ENCODE assay signal across 21 cellular contexts in genomic region chr6:112038756-112039430, GRCh38. TPM values are rescaled to one million over a fixed set of nuclear protein-coding genes. Genes with fewer than 3 reads are reported as not detected.
A peak's percentile ranks its signal among the peaks of the same experiment; 100 is the strongest.
DNase-seq lines count a peak whose midpoint lies in the region; ATAC-seq and TF ChIP-seq lines count a peak whose summit lies in the region.
"Had no signal": no experiment of that assay in that cellular context is flagged by ENCODE, and none has a peak within 500 bp of the region (broad histone marks: within the 10 kb centered on the region; RNA-seq: fewer than 3 reads in every experiment).

No MANE protein-coding gene starts in this region.

- CTCF ChIA-PET in CD4-positive, alpha-beta T cell (lab: Charles Lee), result interaction anchor here (1.4 to 4.8 kb wide), 2 partner anchors 17 to 29 kb away, joined by 4 to 30 read pairs; no protein-coding TSS in a partner anchor

- no peak for TF ChIP-seq CTCF in CD4-positive, alpha-beta T cell (IDR thresholded peaks at IDR 0.05)
- TF ChIP-seq CTCF in gastrocnemius medialis (IDR thresholded peaks at IDR 0.05 in 4 of 5, conservative IDR thresholded peaks at IDR 0.05 in 1 of 5) (no peak), hepatocyte (IDR thresholded peaks at IDR 0.05; ENCODE audit: poor library complexity) (no peak)

- H3K36me3 Mint-ChIP-seq in CD4-positive, alpha-beta T cell (ENCODE audit: low read depth), result peaks cover 7% of the 10 kb centered on the region
- H3K36me3 Mint-ChIP-seq: immature natural killer cell had no signal

- peak overlapping the region; percentile 42 for H3K27ac Mint-ChIP-seq in CD4-positive, alpha-beta T cell
- H3K27ac Mint-ChIP-seq: effector memory CD8-positive, alpha-beta T cell had no signal

- no peaks in the 10 kb centered on the region for H3K9me3 Mint-ChIP-seq in CD4-positive, alpha-beta T cell
- H3K9me3 Mint-ChIP-seq: activated naive CD4-positive, alpha-beta T cell treated with anti-CD3 and anti-CD28 coated beads for 36 hours; effector memory CD8-positive, alpha-beta T cell; immature natural killer cell had no signal

- H3K36me3 ChIP-seq in gastrocnemius medialis, result no peaks in the 10 kb centered on the region
- no peaks in the 10 kb centered on the region for H3K36me3 ChIP-seq in hepatocyte (replicated peaks; ENCODE audit: insufficient read depth, low read depth)
- H3K36me3 ChIP-seq: pancreas had no signal

- WGBS in hepatocyte (ENCODE audit: low lambda C conversion rate, missing lambda C conversion rate), result 86% methylated on average over 15 of the region's 15 CpGs

- no peak for DNase-seq in CD4-positive, alpha-beta T cell
- DNase-seq in M059J (ENCODE audit: low read depth) (peak; percentile 58), fibroblast of gingiva (ENCODE audit: low read depth) (peak; percentile 23), gastrocnemius medialis (no peak), hepatocyte (ENCODE audit: low spot score) (no peak), DMS53 treated with DMSO at 0.1 percent for 48 hours (lab: John Stamatoyannopoulos, UW; ENCODE audit: unreplicated experiment) (no peak)
- DNase-seq: activated naive CD4-positive, alpha-beta T cell treated with anti-CD3 and anti-CD28 coated beads for 36 hours; AML-193; Calu3; effector memory CD8-positive, alpha-beta T cell; immature natural killer cell; MM.1S; pancreas had no signal

- H4K20me1 ChIP-seq in hepatocyte (ENCODE audit: insufficient read depth, poor library complexity, severe bottlenecking), result no peaks in the 10 kb centered on the region

- H3K4me1 ChIP-seq in gastrocnemius medialis, result peaks cover 10 to 18% of the 10 kb centered on the region in 2 donors
- no peaks in the 10 kb centered on the region for H3K4me1 ChIP-seq in hepatocyte (ENCODE audit: insufficient read depth)

- H3K27me3 ChIP-seq in CD4-positive, alpha-beta T cell (ENCODE audit: control insufficient read depth, insufficient read depth, low read length), result no peaks in the 10 kb centered on the region
- H3K27me3 ChIP-seq in gastrocnemius medialis (no peaks in the 10 kb centered on the region), hepatocyte (no peaks in the 10 kb centered on the region)
- H3K27me3 ChIP-seq: pancreas had no signal

- H3K4me1 Mint-ChIP-seq in CD4-positive, alpha-beta T cell (ENCODE audit: low read depth), result peaks cover 75% of the 10 kb centered on the region

- no peak for ATAC-seq in CD4-positive, alpha-beta T cell (ENCODE audit: poor library complexity)
- no peak for ATAC-seq in gastrocnemius medialis
- ATAC-seq in HG03139 (IDR thresholded peaks at IDR 0.05; ENCODE audit: unreplicated experiment), result no peak
- ATAC-seq in esophagus mucosa, result no peak
- ATAC-seq: activated CD4-positive, CD25-positive, alpha-beta regulatory T cell treated with anti-CD3 and anti-CD28 coated beads, Interleukin-2, amount 50 U/mL, for 24 hours; effector memory CD8-positive, alpha-beta T cell; pancreas had no signal

- in situ Hi-C loops in gastrocnemius medialis (cut with MboI; ENCODE audit: low sequenced_read_pairs in 4 of 4), result no loop called here

- TF ChIP-seq POLR2A in gastrocnemius medialis (IDR thresholded peaks at IDR 0.05), result no peak

- H3K27ac ChIP-seq in CD4-positive, alpha-beta T cell (ENCODE audit: low read depth, low read length), result no peak overlapping the region
- H3K27ac ChIP-seq in gastrocnemius medialis (peak overlapping the region; percentile 52 to 75 (median 62)), hepatocyte (no peak overlapping the region)
- H3K27ac ChIP-seq: RWPE1 had no signal

- intact Hi-C loops in CD4-positive, alpha-beta T cell (cut with DNase I, micrococcal nuclease), result no loop called here
- intact Hi-C loops in gastrocnemius medialis (cut with DNase I; ENCODE audit: low total_unique reads), result no loop called here

- H3K9me3 ChIP-seq in CD4-positive, alpha-beta T cell (ENCODE audit: control insufficient read depth, low read length), result no peaks in the 10 kb centered on the region
- H3K9me3 ChIP-seq in gastrocnemius medialis (no peaks in the 10 kb centered on the region), hepatocyte (ENCODE audit: low read depth) (no peaks in the 10 kb centered on the region)
- H3K9me3 ChIP-seq: pancreas had no signal

- POLR2A ChIA-PET in CD4-positive, alpha-beta T cell (lab: Charles Lee), result interaction anchor here (1.7 to 6.7 kb wide), 3 partner anchors 10 to 165 kb away, joined by 8 to 62 read pairs (median 8); partner anchors contain the start of gene FYN

- no peaks in the 10 kb centered on the region for H3K27me3 Mint-ChIP-seq in CD4-positive, alpha-beta T cell

- no peak overlapping the region for H3K4me3 Mint-ChIP-seq in CD4-positive, alpha-beta T cell
- H3K4me3 Mint-ChIP-seq: activated naive CD4-positive, alpha-beta T cell treated with anti-CD3 and anti-CD28 coated beads for 36 hours; effector memory CD8-positive, alpha-beta T cell; immature natural killer cell had no signal

- no peak overlapping the region for H2AFZ ChIP-seq in hepatocyte

- no peaks in the 10 kb centered on the region for H3K9me2 ChIP-seq in hepatocyte (replicated peaks; ENCODE audit: insufficient read depth)

- H3K79me2 ChIP-seq in hepatocyte, result no peaks in the 10 kb centered on the region

- H3K4me3 ChIP-seq in gastrocnemius medialis (no peak overlapping the region), hepatocyte (no peak overlapping the region)
- H3K4me3 ChIP-seq: pancreas had no signal

- no peak overlapping the region for H3K4me2 ChIP-seq in hepatocyte

RNA-seq across cellular contexts. Expression of gene CCN6, which starts 15.0 kb away (rescaled TPM):
- total RNA-seq in CD4-positive, alpha-beta T cell, result not detected
- total RNA-seq in M059J (2014; rRNA removed; shearing (Covaris generic)), result not detected in 2 replicates
- total RNA-seq in gastrocnemius medialis (not detected), hepatocyte (not detected in 2 replicates), esophagus mucosa (not detected)
- polyA plus RNA-seq in hepatocyte, result 0.12 and 0.24 TPM in 2 replicates
- total RNA-seq: Calu3; cardiac septum; frontal cortex; mesenteric fat pad; pancreas; T-helper 1 cell treated with Interleukin-12 subunit alpha and Interleukin-12 subunit beta and Interleukin-4 antibody, amounts not matched to agents 30 ng/mL and 1 ng/mL, for 36 hours had no signal
- polyA plus RNA-seq: immature natural killer cell, pancreas had no signal

RNA-seq across cellular contexts. Expression of gene TUBE1, which starts 48.4 kb away (rescaled TPM):
- total RNA-seq in CD4-positive, alpha-beta T cell, result 10 to 100 TPM; 28.2 to 30.8 TPM
- total RNA-seq in M059J (2014; rRNA removed; shearing (Covaris generic)), result 22.7 and 29.8 TPM in 2 replicates
- total RNA-seq in gastrocnemius medialis (10 to 100 TPM in 2 of 4 donors, 1 to 10 TPM in 2; 6.1 to 14.7 (median 10.0) TPM), hepatocyte (20.3 and 20.4 TPM in 2 replicates), esophagus mucosa (13.1 TPM)
- 9.1 and 14.4 TPM in 2 replicates for polyA plus RNA-seq in hepatocyte

RNA-seq across cellular contexts. Expression of gene FAM229B, which starts 48.5 kb away (rescaled TPM):
- total RNA-seq in CD4-positive, alpha-beta T cell, result 1 to 10 TPM; 3.6 to 4.4 TPM
- 31.3 and 34.2 TPM in 2 replicates for total RNA-seq in M059J (2014; rRNA removed; shearing (Covaris generic))
- total RNA-seq in gastrocnemius medialis (1 to 10 TPM in 2 of 4 donors, under 1 TPM in 2; 0.58 to 3.9 (median 1.1) TPM), hepatocyte (3.4 and 9.5 TPM in 2 replicates), esophagus mucosa (5.1 TPM)
- 18.6 and 25.3 TPM in 2 replicates for polyA plus RNA-seq in hepatocyte

Comparison
In these comparisons a context has a peak if more than half of its experiments do, and no peak if none do; other contexts are left out.
1. DNase-seq: peak in M059J (single experiment) and fibroblast of gingiva (single experiment); none in CD4-positive, alpha-beta T cell (0 of 10), gastrocnemius medialis (0 of 2), hepatocyte (single experiment) and DMS53 treated with DMSO at 0.1 percent for 48 hours (single experiment).
2. H3K27ac ChIP-seq: peak in gastrocnemius medialis (4 of 4); none in CD4-positive, alpha-beta T cell (single experiment) and hepatocyte (single experiment).